8 cellular contexts compared by ENCODE assay signal in genomic region chr17:67359960-67360817, GRCh38. TPM values are rescaled to one million over a fixed set of nuclear protein-coding genes. Genes with fewer than 3 reads are reported as not detected.
DNase-seq lines count a peak whose midpoint lies in the region; ATAC-seq and TF ChIP-seq lines count a peak whose summit lies in the region.

No MANE protein-coding gene starts in this region.

- DNase-seq in activated CD8-positive, alpha-beta memory T cell treated with anti-CD3 and anti-CD28 coated beads, Interleukin-2, amount 10 ng/mL, durations not matched to agents 7 days and 5 days = peak; percentile 79
- DNase-seq in activated CD8-positive, alpha-beta memory T cell treated with anti-CD3 and anti-CD28 coated beads for 24 hours = no peak
- DNase-seq in SK-MEL-5 (ENCODE audit: low read depth, low spot score) = peak; percentile 66
- DNase-seq in natural killer cell = no peak
- no peak for DNase-seq in NCI-H146 treated with DMSO at 0.1 percent for 48 hours (lab: John Stamatoyannopoulos, UW; ENCODE audit: unreplicated experiment)

- CTCF ChIA-PET in activated CD8-positive, alpha-beta memory T cell treated with anti-CD3 and anti-CD28 coated beads, Interleukin-2, amount 10 ng/mL, durations not matched to agents 7 days and 5 days (lab: Charles Lee) = interaction anchor here (1.0 to 2.0 kb wide), 5 partner anchors 12 to 115 kb away, joined by 3 to 9 read pairs (median 6); no protein-coding TSS in a partner anchor

- H3K9me3 Mint-ChIP-seq in activated CD8-positive, alpha-beta memory T cell treated with anti-CD3 and anti-CD28 coated beads, Interleukin-2, amount 10 ng/mL, durations not matched to agents 7 days and 5 days (ENCODE audit: low read depth) = no peaks in the 10 kb centered on the region
- H3K9me3 Mint-ChIP-seq in brain = no peaks in the 10 kb centered on the region
- no peaks in the 10 kb centered on the region for H3K9me3 Mint-ChIP-seq in natural killer cell

- peaks cover 50% of the 10 kb centered on the region for H3K36me3 Mint-ChIP-seq in activated CD8-positive, alpha-beta memory T cell treated with anti-CD3 and anti-CD28 coated beads, Interleukin-2, amount 10 ng/mL, durations not matched to agents 7 days and 5 days
- H3K36me3 Mint-ChIP-seq in brain (peaks cover 56% of the 10 kb centered on the region), natural killer cell (peaks cover 10% of the 10 kb centered on the region)

- intact Hi-C loops in natural killer cell (cut with micrococcal nuclease) = loop anchor here (10.0 kb wide), 1 partner anchor 115 kb away; the partner anchor contains the start of gene HELZ

- peak overlapping the region; percentile 10 for H3K4me3 Mint-ChIP-seq in activated CD8-positive, alpha-beta memory T cell treated with anti-CD3 and anti-CD28 coated beads, Interleukin-2, amount 10 ng/mL, durations not matched to agents 7 days and 5 days
- H3K4me3 Mint-ChIP-seq in brain = peak overlapping the region in 4 of 5 experiments; percentile 33 to 72 (median 51)
- H3K4me3 Mint-ChIP-seq in natural killer cell = peak overlapping the region; percentile 43

- H3K4me1 Mint-ChIP-seq in activated CD8-positive, alpha-beta memory T cell treated with anti-CD3 and anti-CD28 coated beads, Interleukin-2, amount 10 ng/mL, durations not matched to agents 7 days and 5 days = peaks cover 66% of the 10 kb centered on the region
- H3K4me1 Mint-ChIP-seq in brain (peaks cover 63% of the 10 kb centered on the region), natural killer cell (peaks cover 45 to 46% of the 10 kb centered on the region in 2 donors)

- in situ Hi-C loops in SK-MEL-5 (cut with HindIII; ENCODE audit: low pct_unique_long_range_greater_than_20kb, low sequenced_read_pairs) = no loop called here

- H3K27me3 Mint-ChIP-seq in activated CD8-positive, alpha-beta memory T cell treated with anti-CD3 and anti-CD28 coated beads, Interleukin-2, amount 10 ng/mL, durations not matched to agents 7 days and 5 days = no peaks in the 10 kb centered on the region
- no peaks in the 10 kb centered on the region for H3K27me3 Mint-ChIP-seq in brain
- H3K27me3 Mint-ChIP-seq in natural killer cell (ENCODE audit: low read depth in 2 of 2) = no peaks in the 10 kb centered on the region

- peak in 1 of 2 experiments; percentile 64 for TF ChIP-seq CTCF in brain (conservative IDR thresholded peaks at IDR 0.05)
- TF ChIP-seq CTCF in natural killer cell (IDR thresholded peaks at IDR 0.05) = no peak

- peak; percentile 82 for ATAC-seq in activated CD8-positive, alpha-beta memory T cell treated with anti-CD3 and anti-CD28 coated beads, Interleukin-2, amount 10 ng/mL, durations not matched to agents 7 days and 5 days
- ATAC-seq in natural killer cell = peak; percentile 75 to 81 (median 79)
- ATAC-seq in GM19023 (IDR thresholded peaks at IDR 0.05; ENCODE audit: unreplicated experiment) = no peak
- no peak for ATAC-seq in GM21576 (IDR thresholded peaks at IDR 0.05; ENCODE audit: unreplicated experiment)

- H3K27ac Mint-ChIP-seq in activated CD8-positive, alpha-beta memory T cell treated with anti-CD3 and anti-CD28 coated beads, Interleukin-2, amount 10 ng/mL, durations not matched to agents 7 days and 5 days = peak overlapping the region; percentile 69
- H3K27ac Mint-ChIP-seq in brain (peak overlapping the region; percentile 18 to 78 (median 68)), natural killer cell (peak overlapping the region; percentile 55 to 80)

RNA-seq across cellular contexts. Expression of gene PSMD12, which starts 6.2 kb away (rescaled TPM):
- 10 to 100 TPM; 52.8 to 63.2 TPM for total RNA-seq in activated CD8-positive, alpha-beta memory T cell treated with anti-CD3 and anti-CD28 coated beads, Interleukin-2, amount 10 ng/mL, durations not matched to agents 7 days and 5 days
- total RNA-seq in SK-MEL-5 (2014; rRNA removed; shearing (Covaris generic)) = 36.4 and 44.4 TPM in 2 replicates
- 94.3 and 100 TPM in 2 replicates for polyA plus RNA-seq in SK-MEL-5 (2015; cell fraction: cytosol; rRNA removed)
- polyA plus RNA-seq in SK-MEL-5 (2015; cell fraction: nucleus; rRNA removed) = 60.0 and 61.1 TPM in 2 replicates
- polyA plus RNA-seq in brain (ENCODE audit: insufficient read depth, low read depth, low replicate concordance) = 26.2 TPM
- 10 to 100 TPM; 57.4 to 58.2 (median 58.0) TPM for total RNA-seq in natural killer cell

RNA-seq across cellular contexts. Expression of gene PITPNC1, which starts 16.9 kb away (rescaled TPM):
- total RNA-seq in activated CD8-positive, alpha-beta memory T cell treated with anti-CD3 and anti-CD28 coated beads, Interleukin-2, amount 10 ng/mL, durations not matched to agents 7 days and 5 days = 10 to 100 TPM; 44.9 to 67.6 TPM
- total RNA-seq in SK-MEL-5 (2014; rRNA removed; shearing (Covaris generic)) = 18.2 and 22.3 TPM in 2 replicates
- 30.4 and 35.6 TPM in 2 replicates for polyA plus RNA-seq in SK-MEL-5 (2015; cell fraction: cytosol; rRNA removed)
- 9.2 and 10.5 TPM in 2 replicates for polyA plus RNA-seq in SK-MEL-5 (2015; cell fraction: nucleus; rRNA removed)
- polyA plus RNA-seq in brain (ENCODE audit: insufficient read depth, low read depth, low replicate concordance) = 34.7 TPM
- total RNA-seq in natural killer cell = 100 to 1,000 TPM; 150 to 185 (median 169) TPM

Comparison
In these comparisons a context has a peak if more than half of its experiments do, and no peak if none do; other contexts are left out.
1. DNase-seq: peak in activated CD8-positive, alpha-beta memory T cell treated with anti-CD3 and anti-CD28 coated beads, Interleukin-2, amount 10 ng/mL, durations not matched to agents 7 days and 5 days (single experiment) and SK-MEL-5 (single experiment); none in activated CD8-positive, alpha-beta memory T cell treated with anti-CD3 and anti-CD28 coated beads for 24 hours (single experiment), natural killer cell (single experiment) and NCI-H146 treated with DMSO at 0.1 percent for 48 hours (single experiment).
2. ATAC-seq: peak in activated CD8-positive, alpha-beta memory T cell treated with anti-CD3 and anti-CD28 coated beads, Interleukin-2, amount 10 ng/mL, durations not matched to agents 7 days and 5 days (single experiment) and natural killer cell (3 of 3); none in GM19023 (single experiment) and GM21576 (single experiment).
3. Peak in every context shown above with its lines, with median percentiles within 50 percentile points of each other: H3K27ac Mint-ChIP-seq and H3K4me3 Mint-ChIP-seq.